ENCODE assay signal across 19 cellular contexts in the genomic region with DNA sequence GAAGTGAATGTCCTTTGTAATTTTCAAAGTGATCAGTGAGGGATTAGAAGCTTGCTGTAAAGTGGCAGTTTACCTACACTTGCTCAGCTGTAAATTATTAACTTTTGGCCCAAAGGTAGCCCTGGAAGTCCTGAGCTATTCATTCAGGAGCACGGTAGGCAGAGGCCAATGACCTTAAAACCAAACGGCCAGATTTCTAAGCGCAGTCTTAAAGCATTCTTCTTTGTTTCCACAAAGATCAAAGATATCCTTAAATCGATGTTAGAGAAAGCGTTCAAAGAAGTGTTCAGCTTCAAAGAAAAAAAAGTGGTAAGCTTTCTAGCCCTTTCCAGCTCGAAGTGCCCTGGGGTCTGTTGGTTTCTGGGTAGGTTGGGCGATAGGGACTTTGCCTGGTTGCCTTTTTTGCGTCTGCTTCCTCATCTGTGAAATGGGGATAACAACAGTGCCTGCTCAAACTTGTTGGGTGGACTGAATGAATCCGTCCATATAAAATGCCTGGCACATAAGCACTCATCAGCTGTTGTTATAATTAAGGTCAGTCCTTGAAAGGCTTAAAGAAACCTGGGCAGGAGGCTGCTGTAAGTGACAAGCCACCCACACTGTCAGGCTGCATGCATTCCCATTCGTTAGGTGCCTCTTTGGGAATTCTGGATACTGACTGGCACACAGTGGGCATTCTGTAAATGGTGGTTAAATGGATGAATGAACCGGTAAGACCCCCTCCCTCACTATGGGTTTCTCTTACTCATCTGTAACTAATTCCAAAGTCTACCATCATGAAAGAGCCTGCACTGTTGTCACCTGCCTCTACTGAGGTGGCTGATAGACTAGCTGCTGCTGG.
DNase-seq lines count a peak whose midpoint lies in the region; ATAC-seq, FAIRE-seq and TF ChIP-seq lines count a peak whose summit lies in the region.
"Had no signal": no experiment of that assay in that cellular context is flagged by ENCODE, and none has a peak within 500 bp of the region (broad histone marks: within the 10 kb centered on the region; RNA-seq: fewer than 3 reads in every experiment).

No MANE protein-coding gene starts in this region.

- TF ChIP-seq RAD21 in HepG2 (CRISPR knock-in tag; IDR thresholded peaks at IDR 0.05): no peak; the same call in 1 of the 2 replicates

- peaks cover 14% of the 10 kb centered on the region for H3K36me3 Mint-ChIP-seq in activated naive CD8-positive, alpha-beta T cell treated with anti-CD3 and anti-CD28 coated beads, Interleukin-2, amount 10 ng/mL, durations not matched to agents 7 days and 5 days
- H3K36me3 Mint-ChIP-seq in activated naive CD8-positive, alpha-beta T cell treated with anti-CD3 and anti-CD28 coated beads for 36 hours: peaks cover 23% of the 10 kb centered on the region
- peaks cover 5% of the 10 kb centered on the region for H3K36me3 Mint-ChIP-seq in T-cell

- BruUV-seq in HepG2 (replicated peaks; lab: Mats Ljungman, UMichigan): no TSS peak

- peaks cover 27% of the 10 kb centered on the region for H3K4me1 Mint-ChIP-seq in activated naive CD8-positive, alpha-beta T cell treated with anti-CD3 and anti-CD28 coated beads, Interleukin-2, amount 10 ng/mL, durations not matched to agents 7 days and 5 days
- H3K4me1 Mint-ChIP-seq in activated naive CD8-positive, alpha-beta T cell treated with anti-CD3 and anti-CD28 coated beads for 36 hours: peaks cover 63% of the 10 kb centered on the region
- H3K4me1 Mint-ChIP-seq in T-cell: peaks cover 64 to 69% (median 68%) of the 10 kb centered on the region in 3 donors

- H3K9me3 ChIP-seq in HepG2 (ENCODE audit: low read length): no peaks in the 10 kb centered on the region
- H3K9me3 ChIP-seq in upper lobe of right lung: no peaks in the 10 kb centered on the region
- no peaks in the 10 kb centered on the region for H3K9me3 ChIP-seq in heart left ventricle

- TF ChIP-seq CTCF in HepG2 (CRISPR knock-in tag; IDR thresholded peaks at IDR 0.05): no peak
- no peak for TF ChIP-seq CTCF in upper lobe of right lung (IDR thresholded peaks at IDR 0.05)
- no peak for TF ChIP-seq CTCF in heart left ventricle (IDR thresholded peaks at IDR 0.05)

- TF ChIP-seq POLR2A in HepG2 (IDR thresholded peaks at IDR 0.05; ENCODE audit: insufficient read depth in 1 of 2, low read depth in 2 of 2, low read length in 2 of 2) (peak in 1 of 2 experiments; percentile 14; a peak in 1 of 4 replicates), heart left ventricle (IDR thresholded peaks at IDR 0.05) (no peak)

- peak in 1 of 2 experiments; percentile 99; a peak in 2 of 4 replicates for TF ChIP-seq EP300 in HepG2 (IDR thresholded peaks at IDR 0.05; ENCODE audit: low read depth in 2 of 2, low read length in 2 of 2)
- TF ChIP-seq EP300 in HepG2 (CRISPR knock-in tag; IDR thresholded peaks at IDR 0.05; ENCODE audit: borderline replicate concordance): peak; percentile 94

- H3K27ac ChIP-seq in HepG2 (ENCODE audit: extremely low read length, insufficient read depth, low read length) (peak overlapping the region; percentile 83), upper lobe of right lung (no peak overlapping the region), heart left ventricle (no peak overlapping the region)
- H3K27ac ChIP-seq: dorsolateral prefrontal cortex had no signal

- peak overlapping the region; percentile 65 for H3K4me2 ChIP-seq in HepG2 (ENCODE audit: low read depth, low read length)
- H3K4me2 ChIP-seq: smooth muscle cell had no signal

- CTCF ChIA-PET in T-cell (lab: Charles Lee): interaction anchor here (0.6 to 1.2 kb wide), 5 partner anchors 11 to 169 kb away, joined by 3 to 7 read pairs (median 3); no protein-coding TSS in a partner anchor
- CTCF ChIA-PET in HepG2 (lab: Yijun Ruan, JAX; ENCODE audit: low intra/inter-chr PET ratio, low total read pairs): no interaction called here

- H3K27ac Mint-ChIP-seq in activated naive CD8-positive, alpha-beta T cell treated with anti-CD3 and anti-CD28 coated beads, Interleukin-2, amount 10 ng/mL, durations not matched to agents 7 days and 5 days: peak overlapping the region; percentile 16
- no peak overlapping the region for H3K27ac Mint-ChIP-seq in activated naive CD8-positive, alpha-beta T cell treated with anti-CD3 and anti-CD28 coated beads for 36 hours
- peak overlapping the region; percentile 52 to 70 for H3K27ac Mint-ChIP-seq in T-cell
- H3K27ac Mint-ChIP-seq: activated T-helper 2 cell treated with anti-CD3 and anti-CD28 coated beads, Interferon-gamma antibody, Interleukin-2, Interleukin-4, amounts not matched to agents 10 μg/mL and 5 μg/mL and 100 μg/mL, durations not matched to agents 14 hours and 24 hours and 36 hours had no signal

- in situ Hi-C loops in HepG2 (cut with HindIII; ENCODE audit: extremely low pct_ligation_motif_present, low pct_unique_long_range_greater_than_20kb): loop anchor here (10.0 kb wide), 1 partner anchor 111 kb away; the partner anchor contains the start of gene PRKCA

- WGBS in HepG2 (ENCODE audit: low lambda C conversion rate): 5% methylated on average over 11 of the region's 11 CpGs
- WGBS in heart left ventricle, 4 donors: 74 to 81% (median 78%) methylated on average over 11 of the region's 11 CpGs

- ATAC-seq in activated naive CD8-positive, alpha-beta T cell treated with anti-CD3 and anti-CD28 coated beads, Interleukin-2, amount 10 ng/mL, durations not matched to agents 7 days and 5 days (ENCODE audit: low read depth): no peak
- peak in 3 of 4 experiments; percentile 47 to 48 (median 47) for ATAC-seq in T-cell (replicated peaks in 1 of 4)
- ATAC-seq in HepG2: peak; percentile 90
- ATAC-seq in upper lobe of right lung: peak; percentile 47
- ATAC-seq in GM21723 (IDR thresholded peaks at IDR 0.05; ENCODE audit: unreplicated experiment): no peak
- no peak for ATAC-seq in heart left ventricle
- ATAC-seq: T-helper 17 cell had no signal

- H3K79me2 ChIP-seq in HepG2 (ENCODE audit: insufficient read depth, low read length): peaks cover 62% of the 10 kb centered on the region

- peak; percentile 97 for FAIRE-seq in HepG2 (lab: Jason Lieb, UNC)

- POLR2A ChIA-PET in activated naive CD8-positive, alpha-beta T cell treated with anti-CD3 and anti-CD28 coated beads, Interleukin-2, amount 10 ng/mL, durations not matched to agents 7 days and 5 days (lab: Charles Lee): interaction anchor here (0.5 to 1.2 kb wide), 2 partner anchors 9 to 129 kb away, joined by 3 read pairs; no protein-coding TSS in a partner anchor
- POLR2A ChIA-PET in T-cell (lab: Charles Lee): interaction anchor here (0.6 kb wide), 2 partner anchors 114 to 161 kb away, joined by 3 read pairs; no protein-coding TSS in a partner anchor
- POLR2A ChIA-PET in HepG2 (lab: Yijun Ruan, JAX): interaction anchor here (0.7 to 2.5 kb wide), 11 partner anchors 8 to 186 kb away, joined by 3 to 17 read pairs (median 4); partner anchors contain the start of gene APOH

- intact Hi-C loops in HepG2 (cut with micrococcal nuclease; ENCODE audit: unreplicated experiment): loop anchor here (2.0 to 5.0 kb wide), 2 partner anchors 111 to 188 kb away; partner anchors contain the start of gene APOH
- intact Hi-C loops in upper lobe of right lung (cut with DNase I): no loop called here
- intact Hi-C loops in heart left ventricle (cut with DNase I): loop anchor here in 1 of 10 donors (2.0 kb wide), 1 partner anchor 41 kb away; no protein-coding TSS in a partner anchor

- no peaks in the 10 kb centered on the region for H3K36me3 ChIP-seq in HepG2 (replicated peaks in 1 of 2; ENCODE audit: control insufficient read depth in 1 of 2, insufficient read depth in 2 of 2, low read length in 2 of 2)
- H3K36me3 ChIP-seq in upper lobe of right lung: no peaks in the 10 kb centered on the region
- no peaks in the 10 kb centered on the region for H3K36me3 ChIP-seq in heart left ventricle

- no peak overlapping the region for H2AFZ ChIP-seq in HepG2 (ENCODE audit: low read length)

- no peak for DNase-seq in activated naive CD8-positive, alpha-beta T cell treated with anti-CD3 and anti-CD28 coated beads, Interleukin-2, amount 10 ng/mL, durations not matched to agents 7 days and 5 days
- DNase-seq in activated naive CD8-positive, alpha-beta T cell treated with anti-CD3 and anti-CD28 coated beads for 36 hours: no peak
- DNase-seq in T-cell: no peak
- DNase-seq in HepG2 (ENCODE audit: low spot score): peak; percentile 99
- no peak for DNase-seq in upper lobe of right lung
- DNase-seq in heart left ventricle: no peak
- DNase-seq in epidermal melanocyte (ENCODE audit: insufficient read length, low spot score): no peak
- DNase-seq: activated CD4-positive, alpha-beta T cell treated with anti-CD3 and anti-CD28 coated beads for 48 hours; DMS 273 treated with DMSO at 0.1 percent for 48 hours; dorsolateral prefrontal cortex; mammary epithelial cell; NCI-H1105 treated with DMSO at 0.1 percent for 48 hours; NCI-H446; occipital lobe; RPMI8226; T-helper 17 cell had no signal

- H4K20me1 ChIP-seq in HepG2 (ENCODE audit: insufficient read depth, low read length): no peaks in the 10 kb centered on the region

- H3K27me3 Mint-ChIP-seq in activated naive CD8-positive, alpha-beta T cell treated with anti-CD3 and anti-CD28 coated beads, Interleukin-2, amount 10 ng/mL, durations not matched to agents 7 days and 5 days: no peaks in the 10 kb centered on the region
- no peaks in the 10 kb centered on the region for H3K27me3 Mint-ChIP-seq in activated naive CD8-positive, alpha-beta T cell treated with anti-CD3 and anti-CD28 coated beads for 36 hours
- H3K27me3 Mint-ChIP-seq in T-cell: no peaks in the 10 kb centered on the region
- H3K27me3 Mint-ChIP-seq: T-helper 17 cell had no signal

- H3K27me3 ChIP-seq in HepG2 (ENCODE audit: control insufficient read depth in 1 of 2, insufficient read depth in 2 of 2, low read length in 2 of 2): no peaks in the 10 kb centered on the region
- H3K27me3 ChIP-seq in upper lobe of right lung: no peaks in the 10 kb centered on the region
- no peaks in the 10 kb centered on the region for H3K27me3 ChIP-seq in heart left ventricle
- H3K27me3 ChIP-seq: dorsolateral prefrontal cortex had no signal

- peak overlapping the region in 1 of 3 experiments; percentile 14; a peak in 2 of 6 replicates for H3K4me3 ChIP-seq in HepG2 (replicated peaks in 1 of 3; ENCODE audit: insufficient read depth in 1 of 3, low read depth in 2 of 3, low read length in 3 of 3)
- H3K4me3 ChIP-seq in upper lobe of right lung: no peak overlapping the region
- H3K4me3 ChIP-seq in heart left ventricle: no peak overlapping the region
- H3K4me3 ChIP-seq: dorsolateral prefrontal cortex, smooth muscle cell had no signal

- peaks cover 5% of the 10 kb centered on the region for H3K9me3 Mint-ChIP-seq in activated naive CD8-positive, alpha-beta T cell treated with anti-CD3 and anti-CD28 coated beads, Interleukin-2, amount 10 ng/mL, durations not matched to agents 7 days and 5 days
- H3K9me3 Mint-ChIP-seq in activated naive CD8-positive, alpha-beta T cell treated with anti-CD3 and anti-CD28 coated beads for 36 hours: peaks cover 5% of the 10 kb centered on the region
- peaks cover 0 to 3% (median 3%) of the 10 kb centered on the region in 3 donors for H3K9me3 Mint-ChIP-seq in T-cell
- H3K9me3 Mint-ChIP-seq: activated T-helper 2 cell treated with anti-CD3 and anti-CD28 coated beads, Interferon-gamma antibody, Interleukin-2, Interleukin-4, amounts not matched to agents 10 μg/mL and 5 μg/mL and 100 μg/mL, durations not matched to agents 14 hours and 24 hours and 36 hours had no signal

- H3K4me1 ChIP-seq in HepG2 (ENCODE audit: insufficient read depth, low read length): peaks cover 85% of the 10 kb centered on the region
- no peaks in the 10 kb centered on the region for H3K4me1 ChIP-seq in upper lobe of right lung
- peaks cover 0 to 9% (median 0%) of the 10 kb centered on the region in 12 donors for H3K4me1 ChIP-seq in heart left ventricle

- H3K4me3 Mint-ChIP-seq in activated naive CD8-positive, alpha-beta T cell treated with anti-CD3 and anti-CD28 coated beads, Interleukin-2, amount 10 ng/mL, durations not matched to agents 7 days and 5 days: no peak overlapping the region
- no peak overlapping the region for H3K4me3 Mint-ChIP-seq in activated naive CD8-positive, alpha-beta T cell treated with anti-CD3 and anti-CD28 coated beads for 36 hours
- H3K4me3 Mint-ChIP-seq in T-cell: peak overlapping the region in 2 of 3 donors; percentile 18 to 54
- H3K4me3 Mint-ChIP-seq: T-helper 17 cell had no signal

- H3K9ac ChIP-seq in HepG2 (ENCODE audit: insufficient read depth, low read depth, low read length): peak overlapping the region; percentile 40

Comparison
In these comparisons a context has a peak if more than half of its experiments do, and no peak if none do; other contexts are left out.
1. ATAC-seq: peak in T-cell (3 of 4), HepG2 (single experiment) and upper lobe of right lung (single experiment); none in activated naive CD8-positive, alpha-beta T cell treated with anti-CD3 and anti-CD28 coated beads, Interleukin-2, amount 10 ng/mL, durations not matched to agents 7 days and 5 days (single experiment), GM21723 (single experiment) and heart left ventricle (0 of 4).
2. H3K4me3 Mint-ChIP-seq: peak in T-cell (2 of 3); none in activated naive CD8-positive, alpha-beta T cell treated with anti-CD3 and anti-CD28 coated beads, Interleukin-2, amount 10 ng/mL, durations not matched to agents 7 days and 5 days (single experiment) and activated naive CD8-positive, alpha-beta T cell treated with anti-CD3 and anti-CD28 coated beads for 36 hours (single experiment).